17 cellular contexts compared by ENCODE assay signal in the genomic region with DNA sequence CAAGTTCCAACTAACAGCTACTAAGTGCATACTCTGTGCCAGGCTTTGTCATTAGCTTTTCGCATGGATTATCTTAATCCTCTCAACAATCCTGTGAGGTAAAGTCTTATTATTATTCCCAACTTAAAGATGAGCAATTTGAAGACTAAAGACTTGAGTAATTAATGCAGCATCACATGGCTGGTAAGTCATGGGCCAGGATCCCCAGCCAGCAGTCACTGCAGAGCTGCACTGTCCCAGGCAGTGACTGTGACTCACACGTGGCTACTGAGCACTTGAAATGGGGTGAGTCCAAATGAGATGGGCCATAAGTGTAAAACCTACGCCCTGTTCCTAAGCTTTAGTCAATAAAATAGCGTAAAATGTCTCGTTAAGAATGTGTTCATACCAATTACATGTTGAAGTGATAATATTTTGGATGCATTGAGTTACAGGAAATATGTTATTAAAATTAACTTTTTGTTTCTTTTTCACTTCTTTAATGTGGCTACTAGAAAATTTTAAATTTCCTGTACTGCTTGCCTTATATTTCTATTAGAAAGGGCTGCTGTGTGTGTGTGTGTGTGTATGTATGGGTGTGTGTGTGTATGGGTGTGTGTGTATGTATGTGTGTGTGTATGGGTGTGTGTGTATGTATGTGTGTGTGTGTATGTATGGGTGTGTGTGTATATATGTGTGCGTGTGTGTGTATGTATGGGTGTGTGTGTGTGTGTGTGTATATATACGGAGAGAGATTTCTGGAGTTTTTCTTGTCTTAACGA.
A peak's percentile ranks its signal among the peaks of the same experiment; 100 is the strongest.
DNase-seq lines count a peak whose midpoint lies in the region; ATAC-seq, FAIRE-seq and TF ChIP-seq lines count a peak whose summit lies in the region.
"Had no signal": no experiment of that assay in that cellular context is flagged by ENCODE, and none has a peak within 500 bp of the region (broad histone marks: within the 10 kb centered on the region; RNA-seq: fewer than 3 reads in every experiment).

No MANE protein-coding gene starts in this region.

- no peaks in the 10 kb centered on the region for H3K36me3 ChIP-seq in prostate gland

- peak overlapping the region; percentile 63 for H3K27ac ChIP-seq in VCaP
- no peak overlapping the region for H3K27ac ChIP-seq in prostate gland
- H3K27ac ChIP-seq: parathyroid adenoma had no signal

- DNase-seq in AG08395 (ENCODE audit: low spot score): peak; percentile 46
- DNase-seq in D721Med (ENCODE audit: insufficient read length, low spot score): no peak
- DNase-seq in kidney tubule cell (ENCODE audit: low spot score): peak; percentile 54
- DNase-seq in WTC11 (ENCODE audit: low spot score): no peak
- DNase-seq in HuH-7 (ENCODE audit: low spot score): no peak
- DNase-seq in T-helper 1 cell: no peak
- no peak for DNase-seq in prostate gland (ENCODE audit: low spot score)
- DNase-seq: activated CD4-positive, alpha-beta T cell treated with anti-CD3 and anti-CD28 coated beads for 1 hour; activated T-cell treated with anti-CD3 and anti-CD28 coated beads, Interleukin-2, amount 50 U/mL, for 24 hours; aorta; C1 segment of cervical spinal cord; dermis blood vessel endothelial cell; stimulated activated CD4-positive, alpha-beta T cell treated with anti-CD3 and anti-CD28 coated beads, Interleukin-15, amount 100 ng/mL, for 24 hours; SW 1271 had no signal

- intact Hi-C loops in prostate gland (cut with DNase I): no loop called here

- no peak overlapping the region for H3K4me3 Mint-ChIP-seq in WTC11
- H3K4me3 Mint-ChIP-seq: activated T-cell treated with anti-CD3 and anti-CD28 coated beads, Interleukin-2, amount 50 U/mL, for 24 hours had no signal

- ATAC-seq in WTC11: no peak

- POLR2A ChIA-PET in WTC11 (lab: Charles Lee): no interaction called here

- no peak overlapping the region for H3K4me3 ChIP-seq in prostate gland

- no peaks in the 10 kb centered on the region for H3K9me3 Mint-ChIP-seq in WTC11
- H3K9me3 Mint-ChIP-seq: activated T-cell treated with anti-CD3 and anti-CD28 coated beads, Interleukin-2, amount 50 U/mL, for 24 hours had no signal

- no peaks in the 10 kb centered on the region for H3K36me3 Mint-ChIP-seq in WTC11

- no peaks in the 10 kb centered on the region for H3K27me3 ChIP-seq in prostate gland (replicated peaks; ENCODE audit: insufficient read depth)

- 92% methylated on average over 8 of the region's 8 CpGs for WGBS in prostate gland

- H3K27me3 Mint-ChIP-seq in WTC11 (ENCODE audit: low read depth): no peaks in the 10 kb centered on the region; the same call in 1 of the 2 replicates
- H3K27me3 Mint-ChIP-seq: activated T-cell treated with anti-CD3 and anti-CD28 coated beads, Interleukin-2, amount 50 U/mL, for 24 hours had no signal

- TF ChIP-seq POLR2A in prostate gland (IDR thresholded peaks at IDR 0.05): no peak

- FAIRE-seq in D721Med (lab: Jason Lieb, UNC): peak; percentile 96
- FAIRE-seq: GM19239 had no signal

- no peak overlapping the region for H3K27ac Mint-ChIP-seq in WTC11
- H3K27ac Mint-ChIP-seq: activated T-cell treated with anti-CD3 and anti-CD28 coated beads, Interleukin-2, amount 50 U/mL, for 24 hours had no signal

- peaks cover 13% of the 10 kb centered on the region for H3K4me1 Mint-ChIP-seq in WTC11

- peaks cover 4% of the 10 kb centered on the region for H3K4me1 ChIP-seq in prostate gland (replicated peaks)
- H3K4me1 ChIP-seq: parathyroid adenoma had no signal

- no peak for TF ChIP-seq CTCF in D721Med (IDR thresholded peaks at IDR 0.05; ENCODE audit: insufficient read depth, missing control alignments)
- TF ChIP-seq CTCF in VCaP (conservative IDR thresholded peaks at IDR 0.05): no peak
- TF ChIP-seq CTCF in WTC11 (IDR thresholded peaks at IDR 0.05): no peak
- TF ChIP-seq CTCF in prostate gland (IDR thresholded peaks at IDR 0.05): no peak

- CTCF ChIA-PET in WTC11 (lab: Charles Lee): interaction anchor here (0.6 kb wide), 1 partner anchor 241 kb away, joined by 3 read pairs; no protein-coding TSS in a partner anchor

- no peaks in the 10 kb centered on the region for H3K9me3 ChIP-seq in prostate gland

TF ChIP-seq in WTC11, 78 proteins besides CTCF, POLR2A, EP300 and RAD21:
- TF ChIP-seq, protein P1, sequence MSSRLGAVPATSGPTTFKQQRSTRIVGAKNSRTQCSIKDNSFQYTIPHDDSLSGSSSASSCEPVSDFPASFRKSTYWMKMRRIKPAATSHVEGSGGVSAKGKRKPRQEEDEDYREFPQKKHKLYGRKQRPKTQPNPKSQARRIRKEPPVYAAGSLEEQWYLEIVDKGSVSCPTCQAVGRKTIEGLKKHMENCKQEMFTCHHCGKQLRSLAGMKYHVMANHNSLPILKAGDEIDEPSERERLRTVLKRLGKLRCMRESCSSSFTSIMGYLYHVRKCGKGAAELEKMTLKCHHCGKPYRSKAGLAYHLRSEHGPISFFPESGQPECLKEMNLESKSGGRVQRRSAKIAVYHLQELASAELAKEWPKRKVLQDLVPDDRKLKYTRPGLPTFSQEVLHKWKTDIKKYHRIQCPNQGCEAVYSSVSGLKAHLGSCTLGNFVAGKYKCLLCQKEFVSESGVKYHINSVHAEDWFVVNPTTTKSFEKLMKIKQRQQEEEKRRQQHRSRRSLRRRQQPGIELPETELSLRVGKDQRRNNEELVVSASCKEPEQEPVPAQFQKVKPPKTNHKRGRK (CRISPR knock-in tag; IDR thresholded peaks at IDR 0.05; ENCODE audit: borderline replicate concordance): no peak
- no peak for TF ChIP-seq ZNF317 (CRISPR knock-in tag; IDR thresholded peaks at IDR 0.05; ENCODE audit: borderline replicate concordance, low read depth)
- TF ChIP-seq ZNF416 (CRISPR knock-in tag; IDR thresholded peaks at IDR 0.05): no peak
- TF ChIP-seq ZNF423 (CRISPR knock-in tag; IDR thresholded peaks at IDR 0.05): no peak
- no peak for TF ChIP-seq ZNF138 (CRISPR knock-in tag; conservative IDR thresholded peaks at IDR 0.05)
- no peak for TF ChIP-seq RELA (CRISPR knock-in tag; IDR thresholded peaks at IDR 0.05; ENCODE audit: borderline replicate concordance)
TF ChIP-seq in WTC11: peak in this region for 0.

Comparison
In these comparisons a context has a peak if more than half of its experiments do, and no peak if none do; other contexts are left out.
1. DNase-seq: peak in AG08395 (single experiment) and kidney tubule cell (single experiment); none in D721Med (single experiment), WTC11 (single experiment), HuH-7 (single experiment), T-helper 1 cell (0 of 5) and prostate gland (single experiment).